Comparison of ENCODE assay signal across 27 cellular contexts in genomic region chr10:106440767-106441166, GRCh38.
"Had no signal": no experiment of that assay in that cellular context is flagged by ENCODE, and none has a peak within 500 bp of the region (broad histone marks: within the 10 kb centered on the region; RNA-seq: fewer than 3 reads in every experiment).

No MANE protein-coding gene starts in this region.

- H3K36me3 Mint-ChIP-seq: activated CD4-positive, alpha-beta memory T cell treated with anti-CD3 and anti-CD28 coated beads for 36 hours; activated naive CD8-positive, alpha-beta T cell; IgD-negative memory B cell; T-cell had no signal

- H3K27me3 Mint-ChIP-seq: activated B cell treated with CpG ODN at 0.5 μM for 24 hours; activated CD4-positive, alpha-beta memory T cell treated with anti-CD3 and anti-CD28 coated beads for 36 hours; activated CD4-positive, alpha-beta T cell treated with anti-CD3 and anti-CD28 coated beads, Interleukin-2, amount 10 ng/mL, durations not matched to agents 7 days and 5 days; activated naive CD8-positive, alpha-beta T cell; activated T-helper 17 cell treated with anti-CD3 and anti-CD28 coated beads, Interleukin-2, amount 50 U/mL, for 72 hours; IgD-negative memory B cell; T-cell had no signal

- ATAC-seq: activated T-cell treated with anti-CD3 and anti-CD28 coated beads, Interleukin-2, amount 50 U/mL, for 4 hours; activated T-helper 17 cell treated with anti-CD3 and anti-CD28 coated beads, Interleukin-2, amount 50 U/mL, for 72 hours; Right ventricle myocardium inferior; T-cell had no signal

- H3K27me3 ChIP-seq: brain microvascular endothelial cell, MG63 had no signal

- H3K27ac ChIP-seq: brain microvascular endothelial cell, PC-9, SK-N-MC had no signal

- FAIRE-seq: TTC549 had no signal

- H3K9me3 ChIP-seq: MG63 had no signal

- H3K36me3 ChIP-seq: brain microvascular endothelial cell, MG63 had no signal

- H3K27ac Mint-ChIP-seq: activated B cell treated with CpG ODN at 0.5 μM for 24 hours; activated CD4-positive, alpha-beta memory T cell treated with anti-CD3 and anti-CD28 coated beads for 36 hours; activated CD4-positive, alpha-beta T cell treated with anti-CD3 and anti-CD28 coated beads, Interleukin-2, amount 10 ng/mL, durations not matched to agents 7 days and 5 days; activated naive CD4-positive, alpha-beta T cell treated with anti-CD3 and anti-CD28 coated beads for 36 hours; activated naive CD8-positive, alpha-beta T cell; activated T-helper 17 cell treated with anti-CD3 and anti-CD28 coated beads, Interleukin-2, amount 50 U/mL, for 72 hours; IgD-negative memory B cell; T-cell had no signal

- H3K4me3 ChIP-seq: MG63, PC-9, SK-N-MC had no signal

- H3K4me1 Mint-ChIP-seq: activated B cell treated with CpG ODN at 0.5 μM for 24 hours; activated CD4-positive, alpha-beta T cell treated with anti-CD3 and anti-CD28 coated beads, Interleukin-2, amount 10 ng/mL, durations not matched to agents 7 days and 5 days; activated T-helper 17 cell treated with anti-CD3 and anti-CD28 coated beads, Interleukin-2, amount 50 U/mL, for 72 hours; IgD-negative memory B cell; T-cell had no signal

- H3K9me3 Mint-ChIP-seq: activated B cell treated with CpG ODN at 0.5 μM for 24 hours had no signal

- DNase-seq: activated B cell treated with CpG ODN at 0.5 μM for 24 hours; activated CD4-positive, alpha-beta memory T cell treated with anti-CD3 and anti-CD28 coated beads for 36 hours; activated CD4-positive, alpha-beta T cell treated with anti-CD3 and anti-CD28 coated beads, Interleukin-2, amount 10 ng/mL, durations not matched to agents 7 days and 5 days; activated CD8-positive, alpha-beta memory T cell treated with anti-CD3 and anti-CD28 coated beads for 24 hours; activated gamma-delta T cell; activated naive CD4-positive, alpha-beta T cell treated with anti-CD3 and anti-CD28 coated beads for 36 hours; activated T-cell treated with anti-CD3 and anti-CD28 coated beads, Interleukin-2, amount 50 U/mL, for 4 hours; amygdala; brain microvascular endothelial cell; caudate nucleus; KG1; MG63; NCI-H1105; NCI-H1436; NCI-H1694 treated with DMSO at 0.1 percent for 48 hours; NCI-H2081; NCI-H510A treated with DMSO at 0.1 percent for 48 hours; PC-9; T-cell; T-helper 2 cell; T1000 had no signal

- H3K4me3 Mint-ChIP-seq: activated B cell treated with CpG ODN at 0.5 μM for 24 hours; activated CD4-positive, alpha-beta memory T cell treated with anti-CD3 and anti-CD28 coated beads for 36 hours; activated CD4-positive, alpha-beta T cell treated with anti-CD3 and anti-CD28 coated beads, Interleukin-2, amount 10 ng/mL, durations not matched to agents 7 days and 5 days; activated naive CD4-positive, alpha-beta T cell treated with anti-CD3 and anti-CD28 coated beads for 36 hours; activated naive CD8-positive, alpha-beta T cell; activated T-cell treated with anti-CD3 and anti-CD28 coated beads, Interleukin-2, amount 50 U/mL, for 4 hours; activated T-helper 17 cell treated with anti-CD3 and anti-CD28 coated beads, Interleukin-2, amount 50 U/mL, for 72 hours; IgD-negative memory B cell; T-cell had no signal
